30 cellular contexts compared by ENCODE assay signal in the genomic region with DNA sequence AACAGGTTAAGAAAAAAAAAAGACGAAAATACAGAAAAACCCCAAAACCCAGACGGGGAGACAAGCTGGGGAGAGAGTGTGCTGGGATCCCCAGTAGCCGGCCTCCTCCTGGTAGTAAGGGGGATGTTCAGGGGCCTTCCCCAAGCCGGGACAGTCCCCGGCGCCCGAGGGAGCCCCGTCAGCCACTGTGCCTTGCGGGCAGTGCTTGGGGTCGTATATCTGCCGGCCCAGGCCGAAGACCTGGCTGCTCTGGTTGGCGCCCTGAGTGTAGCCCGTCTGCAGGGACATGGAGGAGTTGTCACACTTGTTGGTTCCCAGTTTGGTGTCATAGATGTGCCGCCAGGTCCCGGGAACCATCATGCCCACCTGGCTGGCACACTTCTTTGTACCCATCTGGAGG.
"Had no signal": no experiment of that assay in that cellular context is flagged by ENCODE, and none has a peak within 500 bp of the region (broad histone marks: within the 10 kb centered on the region; RNA-seq: fewer than 3 reads in every experiment).

No MANE protein-coding gene starts in this region.

- H3K4me3 ChIP-seq: esophagus muscularis mucosa, gastrocnemius medialis, heart left ventricle had no signal

- FAIRE-seq: astrocyte, colon had no signal

- H3K9me3 Mint-ChIP-seq: activated T-cell treated with anti-CD3 and anti-CD28 coated beads, Interleukin-2, amount 50 U/mL, for 4 hours; activated T-helper 17 cell treated with anti-CD3 and anti-CD28 coated beads, Interleukin-2, amount 50 U/mL, for 72 hours; central memory CD8-positive, alpha-beta T cell; effector memory CD8-positive, alpha-beta T cell had no signal

- DNase-seq: activated CD4-positive, alpha-beta memory T cell treated with anti-CD3 and anti-CD28 coated beads, Interleukin-2, amount 10 ng/mL, durations not matched to agents 7 days and 5 days; activated CD4-positive, alpha-beta T cell treated with anti-CD3 and anti-CD28 coated beads for 1 hour; activated CD4-positive, alpha-beta T cell treated with anti-CD3 and anti-CD28 coated beads for 4 hours; activated CD4-positive, alpha-beta T cell treated with anti-CD3 and anti-CD28 coated beads, Interleukin-2, amount 10 ng/mL, durations not matched to agents 7 days and 5 days; activated CD4-positive, alpha-beta T cell treated with anti-CD3 and anti-CD28 coated beads, Interleukin-2, amount 50 U/mL, for 4 hours; activated CD8-positive, alpha-beta memory T cell treated with anti-CD3 and anti-CD28 coated beads, Interleukin-2, amount 50 U/mL, for 48 hours; activated effector memory CD4-positive, alpha-beta T cell treated with Interleukin-2 at 50 U/mL for 16 hours; activated gamma-delta T cell treated with Interleukin-2 at 50 U/mL for 16 hours; activated naive CD4-positive, alpha-beta T cell treated with anti-CD3 and anti-CD28 coated beads, Interleukin-2, amount 50 U/mL, for 16 hours; activated naive CD4-positive, alpha-beta T cell treated with Interleukin-2 at 50 U/mL for 16 hours; activated T-cell treated with anti-CD3 and anti-CD28 coated beads, Interleukin-2, amount 50 U/mL, for 4 hours; amniotic stem cell; anterior cingulate cortex; brain microvascular endothelial cell; cortex of kidney; dermis blood vessel endothelial cell; effector CD4-positive, alpha-beta T cell; effector memory CD8-positive, alpha-beta T cell; erythroblast; foreskin keratinocyte; gastrocnemius medialis; glutamatergic neuron; heart left ventricle; T-helper 2 cell had no signal

- H3K9me3 ChIP-seq: esophagus muscularis mucosa, gastrocnemius medialis, heart left ventricle had no signal

- H3K36me3 ChIP-seq: brain microvascular endothelial cell, esophagus muscularis mucosa, gastrocnemius medialis, heart left ventricle had no signal

- H3K4me3 Mint-ChIP-seq: activated CD4-positive, alpha-beta memory T cell treated with anti-CD3 and anti-CD28 coated beads, Interleukin-2, amount 10 ng/mL, durations not matched to agents 7 days and 5 days; activated CD4-positive, alpha-beta T cell treated with anti-CD3 and anti-CD28 coated beads, Interleukin-2, amount 10 ng/mL, durations not matched to agents 7 days and 5 days; activated naive CD8-positive, alpha-beta T cell; activated T-cell treated with anti-CD3 and anti-CD28 coated beads, Interleukin-2, amount 50 U/mL, for 4 hours; activated T-helper 17 cell treated with anti-CD3 and anti-CD28 coated beads, Interleukin-2, amount 50 U/mL, for 72 hours; central memory CD8-positive, alpha-beta T cell; effector memory CD8-positive, alpha-beta T cell had no signal

- H3K27me3 Mint-ChIP-seq: activated CD4-positive, alpha-beta memory T cell treated with anti-CD3 and anti-CD28 coated beads, Interleukin-2, amount 10 ng/mL, durations not matched to agents 7 days and 5 days; activated CD4-positive, alpha-beta T cell treated with anti-CD3 and anti-CD28 coated beads, Interleukin-2, amount 10 ng/mL, durations not matched to agents 7 days and 5 days; activated naive CD8-positive, alpha-beta T cell; activated T-helper 17 cell treated with anti-CD3 and anti-CD28 coated beads, Interleukin-2, amount 50 U/mL, for 72 hours; central memory CD8-positive, alpha-beta T cell; effector memory CD8-positive, alpha-beta T cell had no signal

- H3K4me1 Mint-ChIP-seq: activated CD4-positive, alpha-beta T cell treated with anti-CD3 and anti-CD28 coated beads, Interleukin-2, amount 10 ng/mL, durations not matched to agents 7 days and 5 days; central memory CD8-positive, alpha-beta T cell had no signal

- H3K27ac Mint-ChIP-seq: activated CD4-positive, alpha-beta memory T cell treated with anti-CD3 and anti-CD28 coated beads, Interleukin-2, amount 10 ng/mL, durations not matched to agents 7 days and 5 days; activated CD4-positive, alpha-beta T cell treated with anti-CD3 and anti-CD28 coated beads, Interleukin-2, amount 10 ng/mL, durations not matched to agents 7 days and 5 days; activated naive CD8-positive, alpha-beta T cell; activated T-helper 17 cell treated with anti-CD3 and anti-CD28 coated beads, Interleukin-2, amount 50 U/mL, for 72 hours; effector memory CD8-positive, alpha-beta T cell had no signal

- H3K4me1 ChIP-seq: foreskin keratinocyte, gastrocnemius medialis had no signal

- H3K36me3 Mint-ChIP-seq: activated naive CD8-positive, alpha-beta T cell had no signal

- H3K27ac ChIP-seq: brain microvascular endothelial cell, esophagus muscularis mucosa, foreskin keratinocyte, gastrocnemius medialis, heart left ventricle had no signal

- H3K27me3 ChIP-seq: brain microvascular endothelial cell, esophagus muscularis mucosa, foreskin keratinocyte, gastrocnemius medialis, heart left ventricle had no signal
